In the genomic region with DNA sequence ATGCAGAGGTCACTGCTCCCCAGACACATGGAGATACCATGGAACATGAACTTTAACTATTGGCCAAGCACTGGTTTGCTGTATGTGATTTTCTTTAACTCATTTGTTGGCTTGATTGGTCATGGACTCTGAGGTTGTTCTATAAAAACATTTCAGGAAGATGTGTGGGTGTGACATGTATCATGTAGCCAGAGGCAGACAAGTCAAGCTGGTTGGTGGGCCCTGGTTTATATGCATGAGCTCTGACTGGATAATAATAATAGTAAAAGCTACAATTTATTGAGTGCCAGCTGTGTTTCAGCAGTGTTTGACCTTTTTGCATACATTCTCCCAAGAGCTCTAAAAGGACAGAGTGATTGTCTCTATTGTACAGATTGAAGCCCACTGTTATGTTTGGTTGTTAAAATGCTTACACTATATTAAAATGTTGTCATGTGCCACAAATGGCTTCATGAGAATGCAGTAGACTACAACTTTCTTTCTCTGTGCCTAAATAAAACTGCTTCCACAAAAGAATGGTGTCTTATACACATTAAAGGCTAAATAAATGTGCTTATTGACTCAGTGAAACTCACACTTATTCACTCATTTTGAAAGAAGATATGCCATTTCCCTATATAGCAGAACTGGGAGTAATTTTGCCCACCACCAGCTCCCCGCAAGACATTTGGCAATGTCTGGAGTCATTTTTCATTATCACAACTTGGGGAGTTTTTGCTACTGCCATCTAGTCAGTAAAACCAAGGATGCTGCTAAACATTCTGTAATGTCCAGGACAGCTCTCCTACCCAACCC, we compare ENCODE assay signal across 25 cellular contexts.
DNase-seq lines count a peak whose midpoint lies in the region; ATAC-seq, FAIRE-seq and TF ChIP-seq lines count a peak whose summit lies in the region.
"Had no signal": no experiment of that assay in that cellular context is flagged by ENCODE, and none has a peak within 500 bp of the region (broad histone marks: within the 10 kb centered on the region; RNA-seq: fewer than 3 reads in every experiment).

No MANE protein-coding gene starts in this region.

- H3K27ac Mint-ChIP-seq in activated T-cell treated with anti-CD3 and anti-CD28 coated beads, Interleukin-2, amount 50 U/mL, for 72 hours, result no peak overlapping the region
- H3K27ac Mint-ChIP-seq: CD4-positive, CD25-positive, alpha-beta regulatory T cell had no signal

- WGBS in H1 (ENCODE audit: extremely low coverage in 1 of 2, insufficient coverage in 1 of 2, insufficient read length in 1 of 2, insufficient replicate concordance in 2 of 2, low coverage in 1 of 2, low lambda C conversion rate in 2 of 2, missing lambda C conversion rate in 1 of 2), 2 experiments, result 93% methylated on average over 1 of the region's 1 CpG; no CpG with 5 or more reads in 1 of the 2 experiments

- H2BK12ac ChIP-seq in H1 (ENCODE audit: low read depth, low read length), result no peak overlapping the region

- H3K4ac ChIP-seq in H1 (replicated peaks; ENCODE audit: insufficient read length, low read depth, low read length), result no peak overlapping the region

- H2AFZ ChIP-seq in H1 (ENCODE audit: low read length) (no peak overlapping the region), PC-3 (ENCODE audit: low read length) (no peak overlapping the region)

- H3K23ac ChIP-seq in H1 (ENCODE audit: insufficient read length), result no peak overlapping the region

- no peak for TF ChIP-seq RAD21 in H1 (IDR thresholded peaks at IDR 0.05 in 1 of 2, conservative IDR thresholded peaks at IDR 0.05 in 1 of 2; ENCODE audit: low read depth in 2 of 2, low read length in 2 of 2)

- no peaks in the 10 kb centered on the region for H3K9me2 ChIP-seq in PC-3 (replicated peaks; ENCODE audit: low read length)

- no peak overlapping the region for H4K8ac ChIP-seq in H1 (ENCODE audit: extremely low read depth, insufficient read depth, low read length)

- no TSS peak for BruUV-seq in PC-3 (replicated peaks; lab: Mats Ljungman, UMichigan)

- TF ChIP-seq CTCF in HEK293 (tag by site-specific recombination; IDR thresholded peaks at IDR 0.05) (no peak), H1 (IDR thresholded peaks at IDR 0.05; ENCODE audit: control extremely low read depth in 1 of 3, insufficient read depth in 1 of 3, low read depth in 1 of 3, low read length in 3 of 3) (no peak), PC-3 (conservative IDR thresholded peaks at IDR 0.05; ENCODE audit: low read depth, low read length) (no peak)

- POLR2A ChIA-PET in HEK293 (lab: Yijun Ruan, JAX), result no interaction called here
- POLR2A ChIA-PET in H1 (lab: Charles Lee; ENCODE audit: partially characterized antibody), result interaction anchor here (1.1 to 1.7 kb wide), 5 partner anchors 12 to 281 kb away, joined by 3 to 4 read pairs (median 3); no protein-coding TSS in a partner anchor
- POLR2A ChIA-PET in PC-3 (lab: Charles Lee; ENCODE audit: unreplicated experiment), result no interaction called here

- TF ChIP-seq EP300 in H1 (IDR thresholded peaks at IDR 0.05; ENCODE audit: borderline replicate concordance in 1 of 2, low read depth in 2 of 2, low read length in 2 of 2), result no peak

- intact Hi-C loops in PC-3 (cut with micrococcal nuclease), result no loop called here

- H3K36me3 Mint-ChIP-seq in activated T-cell treated with anti-CD3 and anti-CD28 coated beads, Interleukin-2, amount 50 U/mL, for 72 hours (ENCODE audit: insufficient read depth in 2 of 2), result no peaks in the 10 kb centered on the region
- H3K36me3 Mint-ChIP-seq: CD4-positive, CD25-positive, alpha-beta regulatory T cell had no signal

- no peaks in the 10 kb centered on the region for H3K9me3 Mint-ChIP-seq in activated T-cell treated with anti-CD3 and anti-CD28 coated beads, Interleukin-2, amount 50 U/mL, for 72 hours

- H3K9me3 ChIP-seq in HEK293 (ENCODE audit: control insufficient read depth, insufficient read depth, low read depth, low read length) (no peaks in the 10 kb centered on the region), H1 (ENCODE audit: insufficient read depth in 2 of 2, low read depth in 1 of 2, low read length in 1 of 2) (no peaks in the 10 kb centered on the region), PC-3 (ENCODE audit: low read length) (no peaks in the 10 kb centered on the region)
- H3K9me3 ChIP-seq: BLaER1, SJSA1 had no signal

- no peaks in the 10 kb centered on the region for H3K27me3 ChIP-seq in H1 (replicated peaks in 1 of 4; ENCODE audit: control insufficient read depth in 3 of 4, extremely low read depth in 1 of 4, insufficient read depth in 3 of 4, low read length in 3 of 4)
- H3K27me3 ChIP-seq in PC-3 (ENCODE audit: low read length), result no peaks in the 10 kb centered on the region
- H3K27me3 ChIP-seq: BLaER1 had no signal

- H2BK5ac ChIP-seq in H1 (ENCODE audit: low read depth, low read length), result no peak overlapping the region

- H3K4me2 ChIP-seq in H1 (ENCODE audit: insufficient read depth in 1 of 2, low read depth in 2 of 2, low read length in 2 of 2) (no peak overlapping the region), PC-3 (ENCODE audit: low read length) (no peak overlapping the region)
- H3K4me2 ChIP-seq: BLaER1 had no signal

- no peak overlapping the region for H2BK15ac ChIP-seq in H1 (ENCODE audit: low read length)

- FAIRE-seq in H1 (lab: Jason Lieb, UNC) (no peak), urothelium cell line (lab: Jason Lieb, UNC) (peak; percentile 79)
- FAIRE-seq: GM12892, HepG2 had no signal

- no peaks in the 10 kb centered on the region for H3K36me3 ChIP-seq in HEK293 (ENCODE audit: control insufficient read depth in 2 of 2, insufficient read depth in 1 of 2, low read length in 2 of 2)
- no peaks in the 10 kb centered on the region for H3K36me3 ChIP-seq in H1 (ENCODE audit: control insufficient read depth in 2 of 4, insufficient read depth in 4 of 4, low read length in 3 of 4)
- no peaks in the 10 kb centered on the region for H3K36me3 ChIP-seq in PC-3 (ENCODE audit: low read depth, low read length)
- H3K36me3 ChIP-seq: BLaER1, SJSA1 had no signal

- H3K14ac ChIP-seq in H1 (ENCODE audit: insufficient read length), result peak overlapping the region; percentile 36

- peak; percentile 34 to 59 for ATAC-seq in activated T-cell treated with anti-CD3 and anti-CD28 coated beads, Interleukin-2, amount 50 U/mL, for 72 hours (replicated peaks in 1 of 2)
- no peak for ATAC-seq in GM21367 (IDR thresholded peaks at IDR 0.05; ENCODE audit: unreplicated experiment)
- ATAC-seq in PC-3, result no peak
- ATAC-seq: HepG2 had no signal

- H4K20me1 ChIP-seq in H1 (replicated peaks in 1 of 2; ENCODE audit: control insufficient read depth in 1 of 2, insufficient read depth in 2 of 2, low read length in 2 of 2) (no peaks in the 10 kb centered on the region), PC-3 (ENCODE audit: low read length) (no peaks in the 10 kb centered on the region)
- H4K20me1 ChIP-seq: BLaER1 had no signal

- H3K4me3 Mint-ChIP-seq in activated T-cell treated with anti-CD3 and anti-CD28 coated beads, Interleukin-2, amount 50 U/mL, for 72 hours, result no peak overlapping the region
- H3K4me3 Mint-ChIP-seq: CD4-positive, CD25-positive, alpha-beta regulatory T cell had no signal

- H2BK20ac ChIP-seq in H1 (ENCODE audit: low read length), result no peak overlapping the region

- H3K4me1 Mint-ChIP-seq in activated T-cell treated with anti-CD3 and anti-CD28 coated beads, Interleukin-2, amount 50 U/mL, for 72 hours (ENCODE audit: low read depth), result peaks cover 26% of the 10 kb centered on the region
- H3K4me1 Mint-ChIP-seq: CD4-positive, CD25-positive, alpha-beta regulatory T cell had no signal

- no peak for DNase-seq in activated T-cell treated with anti-CD3 and anti-CD28 coated beads, Interleukin-2, amount 50 U/mL, for 72 hours
- DNase-seq in activated T-cell treated with anti-CD3 and anti-CD28 coated beads for 4 hours (no peak), H1 (ENCODE audit: low read depth in 1 of 2, low spot score in 2 of 2) (no peak), urothelium cell line (ENCODE audit: low spot score) (no peak), PC-3 (no peak)
- DNase-seq: CD4-positive, CD25-positive, alpha-beta regulatory T cell; COR-L47; H7; Kasumi-1; NCI-H1105; NCI-H1436 treated with DMSO at 0.1 percent for 48 hours; NCI-H187 treated with DMSO at 0.1 percent for 48 hours; NCI-H2171 treated with DMSO at 0.1 percent for 48 hours; NCI-H446; NCI-H524 treated with DMSO at 0.1 percent for 48 hours; NCI-H82; NK-92 treated with Interleukin-12 subunit alpha and Interleukin-12 subunit beta, amount 100 ng/mL, for 24 hours; Right ventricle myocardium superior; RPMI8226 had no signal

- H2BK120ac ChIP-seq in H1 (replicated peaks; ENCODE audit: low read depth, low read length), result no peak overlapping the region

- H3K56ac ChIP-seq in H1 (replicated peaks; ENCODE audit: insufficient read length, low read depth, low read length), result no peak overlapping the region

- no peak overlapping the region for H4K91ac ChIP-seq in H1 (replicated peaks; ENCODE audit: insufficient read length, low read length)

- no peaks in the 10 kb centered on the region for H3K27me3 Mint-ChIP-seq in activated T-cell treated with anti-CD3 and anti-CD28 coated beads, Interleukin-2, amount 50 U/mL, for 72 hours (ENCODE audit: low read depth)

- no peak overlapping the region for H4K5ac ChIP-seq in H1 (ENCODE audit: insufficient read length, low read depth, low read length)

- H2AK5ac ChIP-seq in H1 (ENCODE audit: low read depth, low read length), result no peak overlapping the region

- H3K9ac ChIP-seq in H1 (replicated peaks in 1 of 4; ENCODE audit: extremely low read depth in 1 of 4, low read depth in 3 of 4, low read length in 3 of 4) (no peak overlapping the region), PC-3 (ENCODE audit: low read length) (no peak overlapping the region)
- H3K9ac ChIP-seq: BLaER1 had no signal

- no peaks in the 10 kb centered on the region for H3K79me1 ChIP-seq in H1 (ENCODE audit: low read depth, low read length)

- H3K18ac ChIP-seq in H1 (ENCODE audit: extremely low read depth, low read length), result no peak overlapping the region

- no peaks in the 10 kb centered on the region for H3F3A ChIP-seq in PC-3 (ENCODE audit: low read length, unreplicated experiment)

- no peak overlapping the region for H3K27ac ChIP-seq in HEK293 (ENCODE audit: extremely low read depth, low read depth, low read length)
- H3K27ac ChIP-seq in H1 (ENCODE audit: low read depth, low read length), result no peak overlapping the region
- no peak overlapping the region for H3K27ac ChIP-seq in PC-3 (ENCODE audit: low read length)
- H3K27ac ChIP-seq: BLaER1, SJSA1 had no signal

- H3K4me1 ChIP-seq in HEK293 (ENCODE audit: control insufficient read depth, insufficient read depth, low read length) (peaks cover 5% of the 10 kb centered on the region), H1 (replicated peaks in 1 of 4; ENCODE audit: control insufficient read depth in 3 of 4, insufficient read depth in 4 of 4, low read length in 3 of 4) (peaks cover 2 to 7% (median 4%) of the 10 kb centered on the region in 4 experiments; a peak in 4 of 7 replicates), PC-3 (ENCODE audit: insufficient read depth, low read length) (no peaks in the 10 kb centered on the region)
- H3K4me1 ChIP-seq: BLaER1, SJSA1 had no signal

- H3K4me3 ChIP-seq in HEK293 (ENCODE audit: low read depth, low read length), result no peak overlapping the region
- no peak overlapping the region for H3K4me3 ChIP-seq in H1 (ENCODE audit: extremely low read depth in 1 of 4, insufficient read depth in 2 of 4, low read depth in 3 of 4, low read length in 4 of 4)
- no peak overlapping the region for H3K4me3 ChIP-seq in PC-3 (ENCODE audit: low read length)
- H3K4me3 ChIP-seq: BLaER1, SJSA1 had no signal

- no peaks in the 10 kb centered on the region for H3K79me2 ChIP-seq in H1 (ENCODE audit: control insufficient read depth in 1 of 2, insufficient read depth in 2 of 2, low read length in 2 of 2)
- H3K79me2 ChIP-seq in PC-3 (ENCODE audit: low read length), result no peaks in the 10 kb centered on the region

- H3K23me2 ChIP-seq in H1 (ENCODE audit: low read depth, low read length), result no peaks in the 10 kb centered on the region

- no peak for TF ChIP-seq POLR2A in H1 (IDR thresholded peaks at IDR 0.05; ENCODE audit: control extremely low read depth in 1 of 2, low read depth in 2 of 2, low read length in 2 of 2)

- CTCF ChIA-PET in HEK293 (lab: Yijun Ruan, JAX), result interaction anchor here (0.5 to 2.2 kb wide), 4 partner anchors 13 to 659 kb away, joined by 3 to 14 read pairs (median 4); no protein-coding TSS in a partner anchor
- CTCF ChIA-PET in H1 (lab: Charles Lee; ENCODE audit: partially characterized antibody), result interaction anchor here (0.7 to 4.2 kb wide), 11 partner anchors 8 to 457 kb away, joined by 3 to 36 read pairs (median 4); no protein-coding TSS in a partner anchor
- CTCF ChIA-PET in PC-3 (lab: Charles Lee), result no interaction called here

Comparison
In these comparisons a context has a peak if more than half of its experiments do, and no peak if none do; other contexts are left out.
1. ATAC-seq: peak in activated T-cell treated with anti-CD3 and anti-CD28 coated beads, Interleukin-2, amount 50 U/mL, for 72 hours (2 of 2); none in GM21367 (single experiment) and PC-3 (single experiment).